In the genomic region with DNA sequence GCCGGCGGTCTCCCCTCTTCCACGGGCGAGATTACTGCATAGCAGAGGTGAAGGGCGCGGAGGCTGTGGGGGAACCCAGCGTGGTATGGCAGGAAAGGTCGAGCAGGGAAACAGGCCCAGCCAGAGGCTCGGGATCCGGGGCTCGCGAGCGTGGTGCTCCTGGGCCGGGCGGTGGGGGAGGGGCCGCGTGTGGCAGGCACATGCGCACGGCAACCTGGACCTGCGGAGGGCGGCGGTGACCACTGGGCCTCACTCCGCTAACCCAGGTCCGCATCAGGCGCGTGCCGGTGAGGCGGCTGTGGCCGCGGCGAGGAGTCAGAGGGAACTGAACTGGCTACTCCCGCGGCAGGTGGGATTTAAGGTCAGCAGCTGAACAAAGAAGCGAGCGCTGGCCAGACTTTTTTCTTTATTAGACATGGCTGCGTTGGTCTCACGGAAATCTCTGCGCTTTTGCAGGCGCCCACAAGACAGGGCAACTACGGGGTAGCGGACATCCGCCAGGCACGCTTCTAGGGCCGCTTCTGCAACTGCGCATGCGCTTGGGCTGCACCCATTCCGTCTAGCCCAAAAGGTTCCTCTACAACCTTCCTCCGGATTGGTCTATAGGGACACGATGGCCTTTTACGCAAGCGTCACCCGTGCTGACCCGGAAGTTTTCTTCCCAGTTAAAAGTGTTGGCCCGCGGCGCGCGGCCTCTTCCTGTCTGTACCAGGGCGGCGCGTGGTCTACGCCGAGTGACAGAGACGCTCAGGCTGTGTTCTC, we compare ENCODE assay signal across 8 cellular contexts. TPM values are rescaled to one million over a fixed set of nuclear protein-coding genes. Genes with fewer than 3 reads are reported as not detected.
DNase-seq lines count a peak whose midpoint lies in the region; ATAC-seq and TF ChIP-seq lines count a peak whose summit lies in the region.

Gene RPS5, plus strand, starts transcription at position 694 of the 762 bp plus-strand sequence. CDS start 869 bp downstream, outside the sequence.

- DNase-seq in CD8-positive, alpha-beta T cell, result peak; percentile 92 to 97 (median 94)
- DNase-seq in HS-27A (ENCODE audit: low read depth) (peak; percentile 99), NK-92 (lab: John Stamatoyannopoulos, UW; ENCODE audit: unreplicated experiment) (peak; percentile 77), lung (ENCODE audit: low spot score) (peak; percentile 97)
- DNase-seq in activated CD8-positive, alpha-beta memory T cell treated with anti-CD3 and anti-CD28 coated beads for 1 hour (ENCODE audit: extremely low read depth in 1 of 2, low read depth in 1 of 2), result peak; percentile 89 to 92
- peak; percentile 92 for DNase-seq in effector CD8-positive, alpha-beta T cell (lab: John Stamatoyannopoulos, UW)
- peak; percentile 87 to 94 (median 87) for DNase-seq in stimulated activated CD4-positive, alpha-beta T cell treated with anti-CD3 and anti-CD28 coated beads, TNF-alpha, amount 100 ng/mL, for 4 hours (ENCODE audit: low read depth in 3 of 3)

- H3K36me3 Mint-ChIP-seq in CD8-positive, alpha-beta T cell, result peaks cover 38% of the 10 kb centered on the region

- no peaks in the 10 kb centered on the region for H3K9me3 Mint-ChIP-seq in CD8-positive, alpha-beta T cell

- peaks cover 4% of the 10 kb centered on the region for H3K36me3 ChIP-seq in CD8-positive, alpha-beta T cell (ENCODE audit: insufficient read depth, low read length)
- peaks cover 3 to 6% of the 10 kb centered on the region in 2 donors for H3K36me3 ChIP-seq in lung (ENCODE audit: control insufficient read depth in 2 of 2, insufficient read depth in 2 of 2, low read length in 2 of 2)

- peak within 1 kb of the TSS; percentile 94 for H3K27ac ChIP-seq in CD8-positive, alpha-beta T cell (ENCODE audit: low read depth, low read length)
- peak within 1 kb of the TSS; percentile 97 to 99 for H3K27ac ChIP-seq in lung (ENCODE audit: low read depth in 1 of 2, low read length in 1 of 2)

- H3K27me3 ChIP-seq in CD8-positive, alpha-beta T cell (ENCODE audit: insufficient read depth, low read length), result no peaks in the 10 kb centered on the region
- no peaks in the 10 kb centered on the region for H3K27me3 ChIP-seq in lung (ENCODE audit: control insufficient read depth, insufficient read depth)

- 0 to 1% methylated on average over 57 to 64 of the region's 64 CpGs for WGBS in lung, 2 donors

- peak; percentile 88 for ATAC-seq in CD8-positive, alpha-beta T cell
- ATAC-seq in GM19467 (IDR thresholded peaks at IDR 0.05; ENCODE audit: unreplicated experiment) (peak; percentile 88), lung (ENCODE audit: insufficient read depth, low FRiP score) (peak; percentile 92)

- H3K4me3 ChIP-seq in CD8-positive, alpha-beta T cell (ENCODE audit: low read depth, low read length), result peak within 1 kb of the TSS; percentile 90
- peak within 1 kb of the TSS; percentile 77 for H3K4me3 ChIP-seq in lung

- H3K27ac Mint-ChIP-seq in CD8-positive, alpha-beta T cell, result peak within 1 kb of the TSS; percentile 99

- H3K4me1 ChIP-seq in CD8-positive, alpha-beta T cell (ENCODE audit: insufficient read depth, low read length), result peaks cover 41% of the 10 kb centered on the region
- H3K4me1 ChIP-seq in lung (ENCODE audit: control insufficient read depth in 2 of 2, insufficient read depth in 2 of 2, low read length in 2 of 2), result peaks cover 0 to 22% of the 10 kb centered on the region in 2 donors

- intact Hi-C loops in CD8-positive, alpha-beta T cell (cut with DNase I, micrococcal nuclease), result loop anchor here (1.0 to 10.0 kb wide), 10 partner anchors 15 to 572 kb away; partner anchors contain the start of genes ERVK3-1 (in 2 of the 2), ZNF132 (in 2 of the 2), ZNF584 (in 2 of the 2) and TRIM28 (in 1 of the 2)

- POLR2A ChIA-PET in CD8-positive, alpha-beta T cell (lab: Charles Lee), result interaction anchor here (1.0 to 1.1 kb wide), 2 partner anchors 9 to 90 kb away, joined by 3 read pairs; partner anchors contain the start of gene RNF225

- H3K27me3 Mint-ChIP-seq in CD8-positive, alpha-beta T cell (ENCODE audit: low read depth), result no peaks in the 10 kb centered on the region

- peak within 1 kb of the TSS; percentile 93 for H3K4me3 Mint-ChIP-seq in CD8-positive, alpha-beta T cell

- H3K4me1 Mint-ChIP-seq in CD8-positive, alpha-beta T cell (ENCODE audit: low read depth), result peaks cover 52% of the 10 kb centered on the region

- CTCF ChIA-PET in CD8-positive, alpha-beta T cell (lab: Charles Lee), result no interaction called here

- TF ChIP-seq CTCF in CD8-positive, alpha-beta T cell (IDR thresholded peaks at IDR 0.05), result no peak
- TF ChIP-seq CTCF in lung (IDR thresholded peaks at IDR 0.05; ENCODE audit: control extremely low read depth, extremely low read depth), result no peak

- no peaks in the 10 kb centered on the region for H3K9me3 ChIP-seq in CD8-positive, alpha-beta T cell (ENCODE audit: low read length)
- H3K9me3 ChIP-seq in lung (ENCODE audit: control insufficient read depth in 2 of 2, insufficient read depth in 1 of 2, low read length in 1 of 2), result no peaks in the 10 kb centered on the region

RNA-seq across cellular contexts. Expression of gene RPS5, which starts in this region (rescaled TPM):
- total RNA-seq in CD8-positive, alpha-beta T cell, result 1,000 to 10,000 TPM; 1,884 to 1,887 TPM
- total RNA-seq in lung, result 1,000 to 10,000 TPM in 1 of 2 donors, 100 to 1,000 TPM in 1; 927 to 1,036 TPM
- 1,000 to 10,000 TPM; 1,145 to 1,802 TPM for polyA plus RNA-seq in lung

Comparison
In these comparisons a context has a peak if more than half of its experiments do, and no peak if none do; other contexts are left out.
1. Peak in every context shown above with its lines: DNase-seq, ATAC-seq, H3K4me3 ChIP-seq and H3K27ac ChIP-seq.